ENCODE assay signal across 39 cellular contexts in genomic region chr9:107064378-107064777, GRCh38.
"Had no signal": no experiment of that assay in that cellular context is flagged by ENCODE, and none has a peak within 500 bp of the region (broad histone marks: within the 10 kb centered on the region; RNA-seq: fewer than 3 reads in every experiment).

No MANE protein-coding gene starts in this region.

- ATAC-seq: activated CD8-positive, alpha-beta T cell treated with anti-CD3 and anti-CD28 coated beads for 36 hours; activated naive CD4-positive, alpha-beta T cell treated with anti-CD3 and anti-CD28 coated beads, Interleukin-2, amount 50 U/mL, for 72 hours; activated T-cell treated with anti-CD3 and anti-CD28 coated beads, Interleukin-2, amount 50 U/mL, for 4 hours; activated T-cell treated with anti-CD3 and anti-CD28 coated beads, Interleukin-2, amount 50 U/mL, for 72 hours; activated T-helper 17 cell treated with anti-CD3 and anti-CD28 coated beads, Interleukin-2, amount 50 U/mL, for 72 hours; body of pancreas had no signal

- H3K4me3 ChIP-seq: adrenal gland, body of pancreas, breast epithelium, cardiac muscle cell had no signal

- H3K9me3 Mint-ChIP-seq: activated B cell treated with CpG ODN at 0.5 μM for 24 hours; activated CD4-positive, alpha-beta memory T cell treated with anti-CD3 and anti-CD28 coated beads for 36 hours; activated CD4-positive, alpha-beta T cell treated with anti-CD3 and anti-CD28 coated beads, Interleukin-2, amount 10 ng/mL, durations not matched to agents 24 days and 14 days; activated CD8-positive, alpha-beta T cell treated with anti-CD3 and anti-CD28 coated beads for 36 hours; activated naive CD4-positive, alpha-beta T cell treated with anti-CD3 and anti-CD28 coated beads for 36 hours; activated naive CD4-positive, alpha-beta T cell treated with anti-CD3 and anti-CD28 coated beads, Interleukin-2, amount 50 U/mL, for 72 hours; activated naive CD8-positive, alpha-beta T cell treated with anti-CD3 and anti-CD28 coated beads for 36 hours; activated T-cell treated with anti-CD3 and anti-CD28 coated beads, Interleukin-2, amount 50 U/mL, for 4 hours; activated T-helper 1 cell treated with anti-CD3 and anti-CD28 coated beads, Interleukin-12 subunit alpha, Interleukin-12 subunit beta, Interleukin-2, Interleukin-4 antibody, amounts not matched to agents 30 ng/mL and 10 ng/mL and 1 ng/mL, durations not matched to agents 14 hours and 24 hours and 36 hours; activated T-helper 17 cell treated with anti-CD3 and anti-CD28 coated beads, Interleukin-2, amount 50 U/mL, for 72 hours; central memory CD8-positive, alpha-beta T cell; T-helper 1 cell treated with Interleukin-12 subunit alpha and Interleukin-12 subunit beta and Interleukin-4 antibody, amounts not matched to agents 30 μg/mL and 1 μg/mL, for 36 hours; T-helper 2 cell treated with Interferon-gamma antibody and Interleukin-4, amounts not matched to agents 5 μg/mL and 100 μg/mL, for 36 hours had no signal

- H3K27me3 Mint-ChIP-seq: activated CD4-positive, alpha-beta memory T cell treated with anti-CD3 and anti-CD28 coated beads for 36 hours; activated CD4-positive, alpha-beta T cell treated with anti-CD3 and anti-CD28 coated beads, Interleukin-2, amount 10 ng/mL, durations not matched to agents 24 days and 14 days; central memory CD8-positive, alpha-beta T cell had no signal

- H3K36me3 ChIP-seq: adrenal gland, brain microvascular endothelial cell, breast epithelium, cardiac muscle cell had no signal

- FAIRE-seq: astrocyte, TTC549 had no signal

- H3K4me1 ChIP-seq: adrenal gland, breast epithelium had no signal

- H3K4me1 Mint-ChIP-seq: activated B cell treated with CpG ODN at 0.5 μM for 24 hours; activated CD4-positive, alpha-beta T cell treated with anti-CD3 and anti-CD28 coated beads, Interleukin-2, amount 10 ng/mL, durations not matched to agents 24 days and 14 days; activated naive CD8-positive, alpha-beta T cell treated with anti-CD3 and anti-CD28 coated beads for 36 hours; activated T-helper 17 cell treated with anti-CD3 and anti-CD28 coated beads, Interleukin-2, amount 50 U/mL, for 72 hours; central memory CD8-positive, alpha-beta T cell had no signal

- H3K27me3 ChIP-seq: adrenal gland, body of pancreas, brain microvascular endothelial cell, breast epithelium, cardiac muscle cell had no signal

- H3K36me3 Mint-ChIP-seq: activated CD4-positive, alpha-beta memory T cell treated with anti-CD3 and anti-CD28 coated beads for 36 hours; activated naive CD4-positive, alpha-beta T cell treated with anti-CD3 and anti-CD28 coated beads, Interleukin-2, amount 50 U/mL, for 72 hours; activated naive CD8-positive, alpha-beta T cell treated with anti-CD3 and anti-CD28 coated beads for 36 hours had no signal

- H3K4me3 Mint-ChIP-seq: activated B cell treated with CpG ODN at 0.5 μM for 24 hours; activated CD4-positive, alpha-beta memory T cell treated with anti-CD3 and anti-CD28 coated beads for 36 hours; activated CD4-positive, alpha-beta T cell treated with anti-CD3 and anti-CD28 coated beads, Interleukin-2, amount 10 ng/mL, durations not matched to agents 24 days and 14 days; activated CD8-positive, alpha-beta T cell treated with anti-CD3 and anti-CD28 coated beads for 36 hours; activated naive CD4-positive, alpha-beta T cell treated with anti-CD3 and anti-CD28 coated beads for 36 hours; activated naive CD8-positive, alpha-beta T cell treated with anti-CD3 and anti-CD28 coated beads for 36 hours; activated T-cell treated with anti-CD3 and anti-CD28 coated beads, Interleukin-2, amount 50 U/mL, for 4 hours; activated T-cell treated with anti-CD3 and anti-CD28 coated beads, Interleukin-2, amount 50 U/mL, for 72 hours; activated T-helper 1 cell treated with anti-CD3 and anti-CD28 coated beads, Interleukin-12 subunit alpha, Interleukin-12 subunit beta, Interleukin-2, Interleukin-4 antibody, amounts not matched to agents 30 ng/mL and 10 ng/mL and 1 ng/mL, durations not matched to agents 14 hours and 24 hours and 36 hours; activated T-helper 17 cell treated with anti-CD3 and anti-CD28 coated beads, Interleukin-2, amount 50 U/mL, for 72 hours; central memory CD8-positive, alpha-beta T cell; T-helper 1 cell treated with Interleukin-12 subunit alpha and Interleukin-12 subunit beta and Interleukin-4 antibody, amounts not matched to agents 30 μg/mL and 1 μg/mL, for 36 hours; T-helper 2 cell treated with Interferon-gamma antibody and Interleukin-4, amounts not matched to agents 5 μg/mL and 100 μg/mL, for 36 hours had no signal

- H3K9me3 ChIP-seq: adrenal gland, body of pancreas, breast epithelium had no signal

- H3K27ac Mint-ChIP-seq: activated B cell treated with CpG ODN at 0.5 μM for 24 hours; activated CD4-positive, alpha-beta memory T cell treated with anti-CD3 and anti-CD28 coated beads for 36 hours; activated CD4-positive, alpha-beta T cell treated with anti-CD3 and anti-CD28 coated beads, Interleukin-2, amount 10 ng/mL, durations not matched to agents 24 days and 14 days; activated CD8-positive, alpha-beta T cell treated with anti-CD3 and anti-CD28 coated beads for 36 hours; activated naive CD4-positive, alpha-beta T cell treated with anti-CD3 and anti-CD28 coated beads for 36 hours; activated naive CD4-positive, alpha-beta T cell treated with anti-CD3 and anti-CD28 coated beads, Interleukin-2, amount 50 U/mL, for 72 hours; activated naive CD8-positive, alpha-beta T cell treated with anti-CD3 and anti-CD28 coated beads for 36 hours; activated T-cell treated with anti-CD3 and anti-CD28 coated beads, Interleukin-2, amount 50 U/mL, for 72 hours; activated T-helper 1 cell treated with anti-CD3 and anti-CD28 coated beads, Interleukin-12 subunit alpha, Interleukin-12 subunit beta, Interleukin-2, Interleukin-4 antibody, amounts not matched to agents 30 ng/mL and 10 ng/mL and 1 ng/mL, durations not matched to agents 14 hours and 24 hours and 36 hours; activated T-helper 17 cell treated with anti-CD3 and anti-CD28 coated beads, Interleukin-2, amount 50 U/mL, for 72 hours; T-helper 1 cell treated with Interleukin-12 subunit alpha and Interleukin-12 subunit beta and Interleukin-4 antibody, amounts not matched to agents 30 μg/mL and 1 μg/mL, for 36 hours; T-helper 2 cell treated with Interferon-gamma antibody and Interleukin-4, amounts not matched to agents 5 μg/mL and 100 μg/mL, for 36 hours had no signal

- DNase-seq: activated B cell treated with CpG ODN at 0.5 μM for 24 hours; activated CD4-positive, alpha-beta memory T cell treated with anti-CD3 and anti-CD28 coated beads for 36 hours; activated CD4-positive, alpha-beta T cell treated with anti-CD3 and anti-CD28 coated beads for 4 hours; activated CD4-positive, alpha-beta T cell treated with anti-CD3 and anti-CD28 coated beads, Interleukin-2, amount 10 ng/mL, durations not matched to agents 24 days and 14 days; activated CD4-positive, alpha-beta T cell treated with anti-CD3 and anti-CD28 coated beads, Interleukin-2, amount 50 U/mL, for 1 hour; activated CD4-positive, alpha-beta T cell treated with anti-CD3 and anti-CD28 coated beads, Interleukin-2, amount 50 U/mL, for 4 hours; activated CD4-positive, CD25-positive, alpha-beta regulatory T cell treated with anti-CD3 and anti-CD28 coated beads, Interleukin-2, amount 50 U/mL, for 72 hours; activated CD8-positive, alpha-beta memory T cell treated with anti-CD3 and anti-CD28 coated beads, Interleukin-2, amount 50 U/mL, for 4 hours; activated CD8-positive, alpha-beta T cell treated with anti-CD3 and anti-CD28 coated beads for 36 hours; activated effector memory CD4-positive, alpha-beta T cell treated with anti-CD3 and anti-CD28 coated beads, Interleukin-2, amount 50 U/mL, for 16 hours; activated gamma-delta T cell treated with Interleukin-2 at 50 U/mL for 16 hours; activated naive CD4-positive, alpha-beta T cell; activated naive CD4-positive, alpha-beta T cell treated with anti-CD3 and anti-CD28 coated beads for 36 hours; activated naive CD4-positive, alpha-beta T cell treated with anti-CD3 and anti-CD28 coated beads, Interleukin-2, amount 50 U/mL, for 16 hours; activated naive CD8-positive, alpha-beta T cell treated with anti-CD3 and anti-CD28 coated beads for 36 hours; activated T-cell treated with anti-CD3 and anti-CD28 coated beads for 4 hours; activated T-cell treated with anti-CD3 and anti-CD28 coated beads, Interleukin-2, amount 50 U/mL, for 1 hour; activated T-cell treated with anti-CD3 and anti-CD28 coated beads, Interleukin-2, amount 50 U/mL, for 4 hours; activated T-cell treated with anti-CD3 and anti-CD28 coated beads, Interleukin-2, amount 50 U/mL, for 72 hours; adrenal gland; amniotic stem cell; aorta; body of pancreas; brain microvascular endothelial cell; caudate nucleus; cerebellar nuclear complex; T-helper 1 cell; T-helper 2 cell; T-helper 9 cell had no signal
